In genomic region chr11:118267486-118267885, GRCh38 we compare ENCODE assay signal across 34 cellular contexts. TPM values are rescaled to one million over a fixed set of nuclear protein-coding genes. Genes with fewer than 3 reads are reported as not detected.
DNase-seq lines count a peak whose midpoint lies in the region; ATAC-seq and TF ChIP-seq lines count a peak whose summit lies in the region.
"Had no signal": no experiment of that assay in that cellular context is flagged by ENCODE, and none has a peak within 500 bp of the region (broad histone marks: within the 10 kb centered on the region; RNA-seq: fewer than 3 reads in every experiment).

No MANE protein-coding gene starts in this region.

- peaks cover 35% of the 10 kb centered on the region for H3K27me3 ChIP-seq in BLaER1
- H3K27me3 ChIP-seq in RWPE2 (ENCODE audit: insufficient read depth, poor library complexity, severe bottlenecking): no peaks in the 10 kb centered on the region
- H3K27me3 ChIP-seq in esophagus squamous epithelium: peaks cover 0 to 17% (median 0%) of the 10 kb centered on the region in 4 donors
- H3K27me3 ChIP-seq in heart left ventricle: peaks cover 0 to 6% (median 0%) of the 10 kb centered on the region in 9 donors
- H3K27me3 ChIP-seq: ascending aorta, thyroid gland had no signal

- H3K27ac ChIP-seq in BLaER1 (no peak overlapping the region), RWPE2 (ENCODE audit: poor library complexity, severe bottlenecking) (peak overlapping the region; percentile 92), esophagus squamous epithelium (peak overlapping the region; percentile 89 to 94 (median 90)), heart left ventricle (no peak overlapping the region)
- H3K27ac ChIP-seq: ascending aorta, left ventricle myocardium inferior, WERI-Rb-1 had no signal

- TF ChIP-seq CTCF in RWPE2 (IDR thresholded peaks at IDR 0.05; ENCODE audit: poor library complexity, severe bottlenecking) (no peak), esophagus squamous epithelium (IDR thresholded peaks at IDR 0.05) (no peak), heart left ventricle (IDR thresholded peaks at IDR 0.05) (no peak), GM10248 (IDR thresholded peaks at IDR 0.05; ENCODE audit: control extremely low read depth, extremely low read depth, low read depth, missing control alignments) (no peak)

- ATAC-seq in RWPE2 (ENCODE audit: low read depth): no peak
- ATAC-seq in HG02973 (IDR thresholded peaks at IDR 0.05; ENCODE audit: unreplicated experiment): no peak
- ATAC-seq in heart left ventricle: no peak
- ATAC-seq: HCT116; HepG2; stimulated activated naive CD8-positive, alpha-beta T cell treated with anti-CD3 and anti-CD28 coated beads, Interleukin-15, amount 100 ng/mL, for 72 hours; T-cell had no signal

- TF ChIP-seq POLR2A in esophagus squamous epithelium (IDR thresholded peaks at IDR 0.05): no peak
- TF ChIP-seq POLR2A in heart left ventricle (IDR thresholded peaks at IDR 0.05): no peak

- H3K4me3 ChIP-seq in BLaER1 (no peak overlapping the region), RWPE2 (ENCODE audit: severe bottlenecking) (no peak overlapping the region), esophagus squamous epithelium (no peak overlapping the region), heart left ventricle (no peak overlapping the region)
- H3K4me3 ChIP-seq: ascending aorta, coronary artery, left ventricle myocardium inferior, thyroid gland had no signal

- peak overlapping the region; percentile 58 for H3K4me2 ChIP-seq in BLaER1

- intact Hi-C loops in esophagus squamous epithelium (cut with DNase I) (no loop called here), heart left ventricle (cut with DNase I) (no loop called here)

- H3K36me3 ChIP-seq in BLaER1 (no peaks in the 10 kb centered on the region), RWPE2 (ENCODE audit: low read depth) (peaks cover 5% of the 10 kb centered on the region), esophagus squamous epithelium (peaks cover 0 to 5% (median 0%) of the 10 kb centered on the region in 3 donors), heart left ventricle (no peaks in the 10 kb centered on the region)
- H3K36me3 ChIP-seq: ascending aorta, left ventricle myocardium inferior, thyroid gland, WERI-Rb-1 had no signal

- H4K20me1 ChIP-seq in BLaER1: no peaks in the 10 kb centered on the region

- DNase-seq in NCI-H1105 treated with DMSO at 0.1 percent for 48 hours (lab: John Stamatoyannopoulos, UW): peak; percentile 39
- no peak for DNase-seq in RWPE2 (ENCODE audit: low spot score)
- DNase-seq in esophagus squamous epithelium (lab: John Stamatoyannopoulos, UW): no peak
- no peak for DNase-seq in stimulated activated CD4-positive, alpha-beta T cell treated with anti-CD3 and anti-CD28 coated beads, Interleukin-15, amount 100 ng/mL, for 24 hours
- DNase-seq in heart left ventricle: no peak
- DNase-seq in GM10248 (ENCODE audit: extremely low spot score): no peak
- DNase-seq: activated CD4-positive, alpha-beta T cell treated with anti-CD3 and anti-CD28 coated beads for 48 hours; activated gamma-delta T cell treated with Interleukin-2 at 50 U/mL for 16 hours; activated T-cell treated with anti-CD3 and anti-CD28 coated beads, Interleukin-2, amount 50 U/mL, for 24 hours; caudate nucleus; CD4-positive, alpha-beta memory T cell; effector memory CD4-positive, alpha-beta T cell; erythroblast; foreskin fibroblast; head of caudate nucleus; islet precursor cell; left ventricle myocardium inferior; NCI-H2171 treated with DMSO at 0.1 percent for 48 hours; NCI-H524 treated with DMSO at 0.1 percent for 48 hours; right cardiac atrium; stimulated activated CD8-positive, alpha-beta memory T cell treated with anti-CD3 and anti-CD28 coated beads, Interleukin-4, amount 100 ng/mL, for 48 hours; stimulated activated naive CD8-positive, alpha-beta T cell treated with anti-CD3 and anti-CD28 coated beads, Interleukin-15, amount 100 ng/mL, for 72 hours; T-cell; thyroid gland; WERI-Rb-1 had no signal

- H3K4me1 ChIP-seq in BLaER1: peaks cover 19% of the 10 kb centered on the region
- H3K4me1 ChIP-seq in RWPE2 (ENCODE audit: insufficient read depth, poor library complexity, severe bottlenecking): peaks cover 34% of the 10 kb centered on the region
- peaks cover 0 to 57% (median 9%) of the 10 kb centered on the region in 3 donors for H3K4me1 ChIP-seq in esophagus squamous epithelium
- peaks cover 0 to 22% (median 0%) of the 10 kb centered on the region in 12 donors for H3K4me1 ChIP-seq in heart left ventricle
- H3K4me1 ChIP-seq: ascending aorta had no signal

- no peak overlapping the region for H3K9ac ChIP-seq in BLaER1

- POLR2A ChIA-PET in GM10248 (lab: Yijun Ruan, JAX): no interaction called here

- H3K9me3 ChIP-seq in BLaER1 (no peaks in the 10 kb centered on the region), RWPE2 (ENCODE audit: severe bottlenecking) (no peaks in the 10 kb centered on the region), esophagus squamous epithelium (no peaks in the 10 kb centered on the region), heart left ventricle (no peaks in the 10 kb centered on the region)
- H3K9me3 ChIP-seq: ascending aorta, left ventricle myocardium inferior, thyroid gland had no signal

- CTCF ChIA-PET in GM10248 (lab: Yijun Ruan, JAX): interaction anchor here (1.1 to 1.4 kb wide), 3 partner anchors 15 to 69 kb away, joined by 3 to 5 read pairs (median 4); no protein-coding TSS in a partner anchor

- WGBS in esophagus squamous epithelium, 2 donors: 39 to 50% methylated on average over 4 of the region's 4 CpGs
- WGBS in heart left ventricle, 4 donors: 77 to 90% (median 82%) methylated on average over 4 of the region's 4 CpGs

RNA-seq across cellular contexts. Expression of gene MPZL2, which starts 3.4 kb away (rescaled TPM):
- 100 to 1,000 TPM; 249 to 491 (median 352) TPM for total RNA-seq in esophagus squamous epithelium
- 10 to 100 TPM in 7 of 9 donors, 1 to 10 TPM in 2; 8.3 to 29.6 (median 13.2) TPM for total RNA-seq in heart left ventricle
- 1 to 10 TPM; 7.4 to 7.7 TPM for polyA plus RNA-seq in heart left ventricle
- total RNA-seq: myocyte had no signal

RNA-seq across cellular contexts. Expression of gene MPZL3, which starts 15.3 kb away (rescaled TPM):
- total RNA-seq in esophagus squamous epithelium: 10 to 100 TPM; 17.4 to 44.4 (median 32.4) TPM
- total RNA-seq in heart left ventricle: 1 to 10 TPM; 1.3 to 6.2 (median 3.3) TPM
- 1 to 10 TPM; 1.3 to 4.2 TPM for polyA plus RNA-seq in heart left ventricle
- total RNA-seq: myocyte, SK-MEL-5 had no signal

RNA-seq across cellular contexts. Expression of gene CD3E, which starts 37.0 kb away (rescaled TPM):
- total RNA-seq in esophagus squamous epithelium (1 to 10 TPM; 1.9 to 7.8 (median 3.1) TPM), heart left ventricle (10 to 100 TPM in 1 of 9 donors, 1 to 10 TPM in 1, under 1 TPM in 6, not detected in 1; 0.17 to 12.0 (median 0.57) TPM)
- under 1 TPM; 0.25 to 0.38 TPM for polyA plus RNA-seq in heart left ventricle
- total RNA-seq: ascending aorta, HepG2, myocyte, RPMI7951, SK-MEL-5 had no signal
- polyA plus RNA-seq: HepG2 had no signal

RNA-seq across cellular contexts. Expression of gene JAML, which starts 42.7 kb away (rescaled TPM):
- total RNA-seq in esophagus squamous epithelium (10 to 100 TPM in 2 of 4 donors, 1 to 10 TPM in 2; 2.2 to 17.9 (median 9.5) TPM), heart left ventricle (10 to 100 TPM in 2 of 9 donors, 1 to 10 TPM in 6, under 1 TPM in 1; 0.90 to 18.4 (median 2.0) TPM)
- polyA plus RNA-seq in heart left ventricle: 1 to 10 TPM; 1.4 to 1.6 TPM
- total RNA-seq: ascending aorta, myocyte, RPMI7951, SK-MEL-5 had no signal

Comparison
In these comparisons a context has a peak if more than half of its experiments do, and no peak if none do; other contexts are left out.
1. H3K27ac ChIP-seq: peak in RWPE2 (single experiment) and esophagus squamous epithelium (4 of 4); none in BLaER1 (single experiment) and heart left ventricle (0 of 12).
2. RNA of gene MPZL2, which starts 3.4 kb away (total RNA-seq): 249 to 491 TPM in esophagus squamous epithelium; 8.3 to 29.6 TPM in heart left ventricle; every median in the first group is over 4 times any median in the second.